6 cellular contexts compared by ENCODE assay signal in genomic region chr7:76309341-76310101, GRCh38. TPM values are rescaled to one million over a fixed set of nuclear protein-coding genes. Genes with fewer than 3 reads are reported as not detected.
DNase-seq lines count a peak whose midpoint lies in the region; ATAC-seq and TF ChIP-seq lines count a peak whose summit lies in the region.
"Not testable (repeated sequence)": the region's sequence is repeated elsewhere in the genome, so short reads cannot be mapped to it uniquely, and the experiment has no call there.

No MANE protein-coding gene starts in this region.

- not testable (repeated sequence) for TF ChIP-seq POLR2A in body of pancreas (IDR thresholded peaks at IDR 0.05); right lobe of liver (IDR thresholded peaks at IDR 0.05); sigmoid colon (IDR thresholded peaks at IDR 0.05); suprapubic skin (IDR thresholded peaks at IDR 0.05)

- peaks cover 54% of the 10 kb centered on the region for H3K4me1 ChIP-seq in body of pancreas
- peaks cover 0 to 21% of the 10 kb centered on the region in 2 donors for H3K4me1 ChIP-seq in esophagus (ENCODE audit: control insufficient read depth in 2 of 2, insufficient read depth in 2 of 2, low read length in 1 of 2)
- H3K4me1 ChIP-seq in right lobe of liver, result peaks cover 0 to 35% (median 12%) of the 10 kb centered on the region in 4 donors
- peaks cover 0 to 58% (median 44%) of the 10 kb centered on the region in 4 donors for H3K4me1 ChIP-seq in sigmoid colon
- peaks cover 58% of the 10 kb centered on the region for H3K4me1 ChIP-seq in suprapubic skin

- H3K9me3 ChIP-seq in body of pancreas; esophagus (ENCODE audit: control insufficient read depth in 2 of 2, insufficient read depth in 1 of 2, low read depth in 1 of 2, low read length in 1 of 2); right lobe of liver; sigmoid colon; suprapubic skin: not testable (repeated sequence)

- not testable (repeated sequence) for H3K4me3 ChIP-seq in body of pancreas; esophagus (ENCODE audit: low read depth in 1 of 2, low read length in 2 of 2); right lobe of liver; sigmoid colon; suprapubic skin

- DNase-seq in body of pancreas; right lobe of liver; sigmoid colon; suprapubic skin (ENCODE audit: low spot score in 2 of 2): not testable (repeated sequence)

- not testable (repeated sequence) for H3K27me3 ChIP-seq in body of pancreas; esophagus (ENCODE audit: control insufficient read depth in 1 of 2, insufficient read depth in 2 of 2, low read length in 2 of 2); right lobe of liver; sigmoid colon; suprapubic skin

- intact Hi-C loops in body of pancreas (cut with DNase I), result loop anchor here (5.0 kb wide), 1 partner anchor 127 kb away; no protein-coding TSS in a partner anchor
- intact Hi-C loops in right lobe of liver (cut with DNase I), result not testable (repeated sequence)
- intact Hi-C loops in sigmoid colon (cut with DNase I), result loop anchor here (5.0 to 10.0 kb wide), 2 partner anchors 235 to 342 kb away; no protein-coding TSS in a partner anchor

- not testable (repeated sequence) for H3K36me3 ChIP-seq in body of pancreas (replicated peaks in 1 of 2; ENCODE audit: insufficient read depth in 1 of 2, low read depth in 2 of 2); esophagus (ENCODE audit: control insufficient read depth in 2 of 2, insufficient read depth in 2 of 2, low read length in 1 of 2); right lobe of liver; sigmoid colon; suprapubic skin

- not testable (repeated sequence) for TF ChIP-seq CTCF in C4-2B (conservative IDR thresholded peaks at IDR 0.05); body of pancreas (IDR thresholded peaks at IDR 0.05); right lobe of liver (IDR thresholded peaks at IDR 0.05); sigmoid colon (IDR thresholded peaks at IDR 0.05); suprapubic skin (IDR thresholded peaks at IDR 0.05)

- WGBS in body of pancreas, 2 donors, result 89 to 93% methylated on average over 16 to 32 of the region's 50 CpGs
- WGBS in esophagus, 2 donors, result 82 to 86% methylated on average over 42 to 50 of the region's 50 CpGs
- WGBS in right lobe of liver (ENCODE audit: insufficient coverage, low coverage, low lambda C conversion rate, missing lambda C conversion rate), result 92% methylated on average over 20 of the region's 50 CpGs
- 95 to 96% methylated on average over 50 of the region's 50 CpGs for WGBS in sigmoid colon, 2 donors
- WGBS in suprapubic skin, result 89% methylated on average over 15 of the region's 50 CpGs

- peak overlapping the region; percentile 38 for H3K27ac ChIP-seq in C4-2B
- peak overlapping the region in 3 of 4 donors; percentile 75 to 82 (median 81) for H3K27ac ChIP-seq in body of pancreas
- H3K27ac ChIP-seq in esophagus (ENCODE audit: low read depth in 2 of 2, low read length in 1 of 2), result peak overlapping the region; percentile 80 to 98
- H3K27ac ChIP-seq in right lobe of liver, result peak overlapping the region in 2 of 3 donors; percentile 71 to 78
- peak overlapping the region in 3 of 4 donors; percentile 79 to 83 (median 81) for H3K27ac ChIP-seq in sigmoid colon
- H3K27ac ChIP-seq in suprapubic skin, result peak overlapping the region; percentile 77

- TF ChIP-seq EP300 in sigmoid colon (IDR thresholded peaks at IDR 0.05); suprapubic skin (IDR thresholded peaks at IDR 0.05): not testable (repeated sequence)

- not testable (repeated sequence) for ATAC-seq in body of pancreas, right lobe of liver

RNA-seq across cellular contexts. Expression of gene HSPB1, which starts 7.0 kb away (rescaled TPM):
- total RNA-seq in body of pancreas (100 to 1,000 TPM; 367 to 445 TPM), right lobe of liver (100 to 1,000 TPM in 5 of 6 experiments, 10 to 100 TPM in 1; 64.4 to 275 (median 234) TPM), sigmoid colon (1,000 to 10,000 TPM in 3 of 4 donors, 100 to 1,000 TPM in 1; 929 to 2,528 (median 1,357) TPM), suprapubic skin (1,000 to 10,000 TPM in 3 of 4 donors, 100 to 1,000 TPM in 1; 981 to 2,288 (median 2,045) TPM)
- polyA plus RNA-seq in esophagus (1,000 to 10,000 TPM; 4,444 to 4,845 TPM), sigmoid colon (100 to 1,000 TPM; 202 to 340 (median 208) TPM)

RNA-seq across cellular contexts. Expression of gene YWHAG, which starts 49.3 kb away (rescaled TPM):
- total RNA-seq in body of pancreas (10 to 100 TPM; 24.1 to 60.0 TPM), right lobe of liver (10 to 100 TPM; 43.5 to 69.1 (median 58.4) TPM), sigmoid colon (10 to 100 TPM; 42.5 to 59.0 (median 52.3) TPM), suprapubic skin (10 to 100 TPM; 47.4 to 67.6 (median 65.8) TPM)
- polyA plus RNA-seq in esophagus (10 to 100 TPM; 35.2 to 53.3 TPM), sigmoid colon (10 to 100 TPM; 45.6 to 64.0 (median 62.4) TPM)

Comparison
In these comparisons a context has a peak if more than half of its experiments do, and no peak if none do; other contexts are left out.
1. H3K27ac ChIP-seq: peak in every context shown above with its lines; median percentile 89 in esophagus; 81 in body of pancreas; 81 in sigmoid colon; 77 in suprapubic skin; 74 in right lobe of liver; 38 in C4-2B.